In genomic region chr10:114375082-114375481, GRCh38 we compare ENCODE assay signal across 15 cellular contexts. TPM values are rescaled to one million over a fixed set of nuclear protein-coding genes. Genes with fewer than 3 reads are reported as not detected.
DNase-seq lines count a peak whose midpoint lies in the region; ATAC-seq, FAIRE-seq and TF ChIP-seq lines count a peak whose summit lies in the region.
"Had no signal": no experiment of that assay in that cellular context is flagged by ENCODE, and none has a peak within 500 bp of the region (broad histone marks: within the 10 kb centered on the region; RNA-seq: fewer than 3 reads in every experiment).

No MANE protein-coding gene starts in this region.

- 100% methylated on average over 1 of the region's 2 CpGs; no CpG with 5 or more reads in 1 of the 2 experiments for WGBS in mesodermal cell (ENCODE audit: insufficient coverage in 2 of 2), 2 experiments
- WGBS in transverse colon (ENCODE audit: low coverage in 1 of 2), 2 donors: 47 to 70% methylated on average over 2 of the region's 2 CpGs

- in situ Hi-C loops in transverse colon (cut with MboI; ENCODE audit: low pct_ligation_motif_present in 1 of 4, low pct_unique_long_range_greater_than_20kb in 1 of 4, low sequenced_read_pairs in 3 of 4): no loop called here

- TF ChIP-seq POLR2A in transverse colon (IDR thresholded peaks at IDR 0.05): no peak

- intact Hi-C loops in transverse colon (cut with DNase I; ENCODE audit: low total_unique reads): no loop called here

- no peak for FAIRE-seq in bronchial epithelial cell (lab: Jason Lieb, UNC)
- FAIRE-seq in GM19239 (lab: Jason Lieb, UNC): no peak

- peak overlapping the region; percentile 6 for H3K27ac ChIP-seq in mesodermal cell (ENCODE audit: low read depth, low read length, severe bottlenecking)
- H3K27ac ChIP-seq in transverse colon: peak overlapping the region; percentile 69 to 82 (median 72)

- H3K9me3 ChIP-seq in mesodermal cell (ENCODE audit: control insufficient read depth, low read length) (no peaks in the 10 kb centered on the region), transverse colon (no peaks in the 10 kb centered on the region)
- H3K9me3 ChIP-seq: left lung had no signal

- H3K4me1 ChIP-seq in mesodermal cell (ENCODE audit: control insufficient read depth, insufficient read depth, low read length, poor library complexity, severe bottlenecking): peaks cover 40% of the 10 kb centered on the region
- H3K4me1 ChIP-seq in transverse colon: peaks cover 0 to 26% (median 12%) of the 10 kb centered on the region in 4 donors
- H3K4me1 ChIP-seq: left lung had no signal

- no peaks in the 10 kb centered on the region for H3K36me3 ChIP-seq in bronchial epithelial cell (ENCODE audit: control insufficient read depth, insufficient read depth, low read length)
- H3K36me3 ChIP-seq in mesodermal cell (ENCODE audit: control insufficient read depth, insufficient read depth, low read length): peaks cover 9% of the 10 kb centered on the region
- H3K36me3 ChIP-seq in transverse colon: no peaks in the 10 kb centered on the region
- H3K36me3 ChIP-seq: left lung had no signal

- H3K4me3 ChIP-seq in LNCaP clone FGC (ENCODE audit: low read depth, low read length): no peak overlapping the region
- no peak overlapping the region for H3K4me3 ChIP-seq in bronchial epithelial cell (ENCODE audit: low read depth, low read length)
- no peak overlapping the region for H3K4me3 ChIP-seq in mesodermal cell (ENCODE audit: extremely low read depth, insufficient read depth, low read length, poor library complexity, severe bottlenecking)
- no peak overlapping the region for H3K4me3 ChIP-seq in transverse colon
- H3K4me3 ChIP-seq: left lung, skin epidermis had no signal

- TF ChIP-seq CTCF in LNCaP clone FGC (IDR thresholded peaks at IDR 0.05; ENCODE audit: control insufficient read depth, extremely low read depth, insufficient read depth): no peak
- TF ChIP-seq CTCF in bronchial epithelial cell (IDR thresholded peaks at IDR 0.05; ENCODE audit: insufficient read depth, low read length, severe bottlenecking): no peak
- TF ChIP-seq CTCF in transverse colon (IDR thresholded peaks at IDR 0.05): no peak

- ATAC-seq in HG03135 (IDR thresholded peaks at IDR 0.05; ENCODE audit: unreplicated experiment): no peak
- no peak for ATAC-seq in GM19467 (IDR thresholded peaks at IDR 0.05; ENCODE audit: unreplicated experiment)
- ATAC-seq: activated naive CD8-positive, alpha-beta T cell treated with anti-CD3 and anti-CD28 coated beads, Interleukin-2, amount 50 U/mL, for 24 hours had no signal

- TF ChIP-seq EP300 in transverse colon (IDR thresholded peaks at IDR 0.05; ENCODE audit: low read depth): no peak

- H3K27me3 ChIP-seq in bronchial epithelial cell (ENCODE audit: control insufficient read depth, insufficient read depth, low read length) (no peaks in the 10 kb centered on the region), transverse colon (no peaks in the 10 kb centered on the region)
- H3K27me3 ChIP-seq: left lung had no signal

- DNase-seq in LNCaP clone FGC (ENCODE audit: low read depth) (peak; percentile 69), bronchial epithelial cell (ENCODE audit: low read depth) (peak; percentile 89), transverse colon (no peak), NOMO-1 (lab: John Stamatoyannopoulos, UW; ENCODE audit: unreplicated experiment in 2 of 2) (no peak), GM19239 (ENCODE audit: insufficient read length, low spot score) (no peak)
- DNase-seq: activated CD4-positive, CD25-positive, alpha-beta regulatory T cell; activated naive CD8-positive, alpha-beta T cell treated with anti-CD3 and anti-CD28 coated beads, Interleukin-2, amount 50 U/mL, for 24 hours; NCI-H1694; NCI-H345; trophoblast cell had no signal

RNA-seq across cellular contexts. Expression of gene AFAP1L2, which starts 29.2 kb away (rescaled TPM):
- total RNA-seq in bronchial epithelial cell (6.8 and 10.8 TPM in 2 replicates), transverse colon (10 to 100 TPM; 12.2 to 42.6 (median 13.2) TPM)
- 48.5 TPM for polyA plus RNA-seq in mesodermal cell (2013, experiment 1 of 2)
- 54.6 TPM for polyA plus RNA-seq in mesodermal cell (2013, experiment 2 of 2)

Comparison
In these comparisons a context has a peak if more than half of its experiments do, and no peak if none do; other contexts are left out.
1. DNase-seq: peak in LNCaP clone FGC (single experiment) and bronchial epithelial cell (single experiment); none in transverse colon (single experiment), NOMO-1 (0 of 2) and GM19239 (single experiment).